ENCODE assay signal across 10 cellular contexts in the genomic region with DNA sequence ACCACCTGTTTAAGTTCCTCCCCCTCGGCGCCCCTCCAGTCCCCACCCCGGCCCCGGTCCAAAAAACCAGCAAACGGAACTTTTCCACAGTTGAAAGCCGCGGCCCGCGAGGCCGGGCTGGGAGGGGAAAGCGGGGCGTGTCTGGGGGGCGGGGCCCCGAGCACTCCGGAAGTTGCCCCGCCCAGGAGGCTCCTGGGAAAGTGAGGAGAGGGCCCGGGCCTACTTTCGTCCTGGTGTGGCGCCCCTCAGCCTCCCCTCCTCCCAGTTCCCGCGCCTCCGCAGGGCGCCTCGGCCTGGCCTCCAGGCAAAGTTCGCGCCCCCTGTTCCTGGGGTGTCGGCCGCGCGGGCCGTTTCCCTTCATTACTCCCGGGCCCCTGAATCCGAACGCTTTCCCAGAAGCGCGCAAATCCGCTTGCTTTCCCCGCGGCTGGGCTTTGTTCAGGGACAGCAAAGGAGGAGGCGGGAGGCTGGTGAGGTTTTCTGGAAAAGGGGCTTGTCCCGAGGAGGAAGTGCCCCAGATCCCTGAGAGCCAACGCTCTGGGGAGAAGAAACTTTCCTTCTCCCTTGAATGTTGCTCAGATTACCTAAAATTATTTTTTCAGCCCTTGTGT. TPM values are rescaled to one million over a fixed set of nuclear protein-coding genes. Genes with fewer than 3 reads are reported as not detected.
DNase-seq lines count a peak whose midpoint lies in the region; FAIRE-seq and TF ChIP-seq lines count a peak whose summit lies in the region.
"Had no signal": no experiment of that assay in that cellular context is flagged by ENCODE, and none has a peak within 500 bp of the region (broad histone marks: within the 10 kb centered on the region; RNA-seq: fewer than 3 reads in every experiment).

No MANE protein-coding gene starts in this region.

- H3K9ac ChIP-seq in skeletal muscle tissue (ENCODE audit: low read depth in 1 of 3, low read length in 3 of 3), result peak overlapping the region in 2 of 3 donors; percentile 43 to 69

- H3K27ac ChIP-seq in HEK293 (ENCODE audit: extremely low read depth, low read depth, low read length) (no peak overlapping the region), ascending aorta (no peak overlapping the region), skeletal muscle tissue (ENCODE audit: low read depth, low read length) (peak overlapping the region; percentile 60)

- TF ChIP-seq CTCF in HEK293 (tag by site-specific recombination; IDR thresholded peaks at IDR 0.05) (no peak), ascending aorta (IDR thresholded peaks at IDR 0.05) (no peak)

- DNase-seq in ascending aorta (ENCODE audit: low spot score in 2 of 2) (no peak), iPS-NIHi11 (ENCODE audit: low spot score) (peak; percentile 83), kidney glomerular epithelial cell (lab: John Stamatoyannopoulos, UW) (no peak), globus pallidus (ENCODE audit: low spot score) (no peak), GM12892 (ENCODE audit: insufficient read length) (no peak), NCI-H146 (lab: John Stamatoyannopoulos, UW) (no peak)
- DNase-seq: stimulated activated CD8-positive, alpha-beta memory T cell treated with anti-CD3 and anti-CD28 coated beads, Interleukin-4, amount 100 ng/mL, for 48 hours had no signal

- no peaks in the 10 kb centered on the region for H3K36me3 ChIP-seq in HEK293 (ENCODE audit: control insufficient read depth in 2 of 2, insufficient read depth in 1 of 2, low read length in 2 of 2)
- H3K36me3 ChIP-seq in ascending aorta, result no peaks in the 10 kb centered on the region
- no peaks in the 10 kb centered on the region for H3K36me3 ChIP-seq in skeletal muscle tissue (ENCODE audit: control insufficient read depth in 3 of 3, insufficient read depth in 3 of 3, low read length in 3 of 3)

- H3K27me3 ChIP-seq in ascending aorta (peaks cover 42% of the 10 kb centered on the region), skeletal muscle tissue (ENCODE audit: control insufficient read depth in 3 of 3, insufficient read depth in 3 of 3, low read length in 3 of 3) (peaks cover 75 to 85% (median 82%) of the 10 kb centered on the region in 3 donors)

- TF ChIP-seq POLR2A in GM12892 (IDR thresholded peaks at IDR 0.05; ENCODE audit: low read depth, low read length), result no peak

- peaks cover 5% of the 10 kb centered on the region for H3K4me1 ChIP-seq in HEK293 (ENCODE audit: control insufficient read depth, insufficient read depth, low read length)
- H3K4me1 ChIP-seq in ascending aorta, result peaks cover 8 to 13% of the 10 kb centered on the region in 2 donors
- peaks cover 8 to 18% (median 10%) of the 10 kb centered on the region in 3 donors for H3K4me1 ChIP-seq in skeletal muscle tissue (ENCODE audit: control insufficient read depth in 3 of 3, insufficient read depth in 3 of 3, low read length in 3 of 3)

- POLR2A ChIA-PET in HEK293 (lab: Yijun Ruan, JAX), result no interaction called here

- H3K9me3 ChIP-seq in HEK293 (ENCODE audit: control insufficient read depth, insufficient read depth, low read depth, low read length) (no peaks in the 10 kb centered on the region), ascending aorta (no peaks in the 10 kb centered on the region), skeletal muscle tissue (ENCODE audit: control insufficient read depth in 3 of 3, low read length in 3 of 3) (peaks cover 0 to 3% (median 0%) of the 10 kb centered on the region in 3 donors)

- intact Hi-C loops in ascending aorta (cut with DNase I), result no loop called here

- H3K4me3 ChIP-seq in HEK293 (ENCODE audit: low read depth, low read length) (no peak overlapping the region), ascending aorta (peak overlapping the region; percentile 28 to 52), skeletal muscle tissue (ENCODE audit: low read length in 3 of 3) (peak overlapping the region; percentile 54 to 66 (median 59))

- CTCF ChIA-PET in HEK293 (lab: Yijun Ruan, JAX), result no interaction called here

- FAIRE-seq in GM12892 (lab: Jason Lieb, UNC), result no peak
- FAIRE-seq: islet of Langerhans had no signal

TF ChIP-seq in HEK293, 187 proteins besides CTCF, POLR2A, EP300 and RAD21:
- no peak for TF ChIP-seq ZNF214 (tag by site-specific recombination; IDR thresholded peaks at IDR 0.05; ENCODE audit: borderline replicate concordance)
- no peak for TF ChIP-seq KLF8 (tag by site-specific recombination; IDR thresholded peaks at IDR 0.05)
- no peak for TF ChIP-seq ZNF404 (tag by site-specific recombination; IDR thresholded peaks at IDR 0.05)
- 0 out of 2 replicates have a peak, but pooled peaks have one; percentile 25 for TF ChIP-seq KLF9 (tag by site-specific recombination; IDR thresholded peaks at IDR 0.05; ENCODE audit: low read depth)

RNA-seq across cellular contexts. Expression of gene DMRT3, which starts 4.4 kb away (rescaled TPM):
- total RNA-seq in ascending aorta (not detected), skeletal muscle tissue (under 0.01 TPM)
- not detected for polyA plus RNA-seq in GM12892 (2012; ENCODE audit: missing spikeins)
